Comparison of ENCODE assay signal across 44 cellular contexts in genomic region chr20:22619806-22620205, GRCh38. TPM values are rescaled to one million over a fixed set of nuclear protein-coding genes. Genes with fewer than 3 reads are reported as not detected.
"Had no signal": no experiment of that assay in that cellular context is flagged by ENCODE, and none has a peak within 500 bp of the region (broad histone marks: within the 10 kb centered on the region; RNA-seq: fewer than 3 reads in every experiment).

No MANE protein-coding gene starts in this region.

- H3K27ac Mint-ChIP-seq: activated CD4-positive, alpha-beta memory T cell treated with anti-CD3 and anti-CD28 coated beads for 36 hours; activated CD4-positive, alpha-beta T cell treated with anti-CD3 and anti-CD28 coated beads, Interleukin-2, amount 10 ng/mL, durations not matched to agents 24 days and 14 days; activated naive CD4-positive, alpha-beta T cell treated with anti-CD3 and anti-CD28 coated beads, Interleukin-2, amount 10 ng/mL, durations not matched to agents 7 days and 5 days; activated naive CD8-positive, alpha-beta T cell treated with anti-CD3 and anti-CD28 coated beads, Interleukin-2, amount 10 ng/mL, durations not matched to agents 7 days and 5 days; activated T-cell treated with anti-CD3 and anti-CD28 coated beads, Interleukin-2, amount 50 U/mL, for 24 hours; brain; natural killer cell treated with Interleukin-12 subunit alpha and Interleukin-12 subunit beta and Interleukin-15 and Interleukin-18, amount 100 ng/mL, for 72 hours; stimulated activated memory B cell treated with anti-CD40 and anti-IgM and Interleukin-4, amounts not matched to agents 10 μg/mL and 1 μg/mL and 100 μg/mL, for 72 hours; T-helper 1 cell treated with Interleukin-12 subunit alpha and Interleukin-12 subunit beta and Interleukin-4 antibody, amounts not matched to agents 30 μg/mL and 1 μg/mL, for 36 hours; type B pancreatic cell had no signal

- H3K4me1 Mint-ChIP-seq: activated CD4-positive, alpha-beta T cell treated with anti-CD3 and anti-CD28 coated beads, Interleukin-2, amount 10 ng/mL, durations not matched to agents 24 days and 14 days; activated naive CD4-positive, alpha-beta T cell treated with anti-CD3 and anti-CD28 coated beads, Interleukin-2, amount 10 ng/mL, durations not matched to agents 7 days and 5 days; activated naive CD8-positive, alpha-beta T cell treated with anti-CD3 and anti-CD28 coated beads, Interleukin-2, amount 10 ng/mL, durations not matched to agents 7 days and 5 days; brain; stimulated activated memory B cell treated with anti-CD40 and anti-IgM and Interleukin-4, amounts not matched to agents 10 μg/mL and 1 μg/mL and 100 μg/mL, for 72 hours; stimulated activated naive CD8-positive, alpha-beta T cell treated with anti-CD3 and anti-CD28 coated beads, Interleukin-15, amount 100 ng/mL, for 72 hours had no signal

- H3K9me3 Mint-ChIP-seq: activated CD4-positive, alpha-beta T cell treated with anti-CD3 and anti-CD28 coated beads, Interleukin-2, amount 10 ng/mL, durations not matched to agents 24 days and 14 days; activated naive CD4-positive, alpha-beta T cell treated with anti-CD3 and anti-CD28 coated beads, Interleukin-2, amount 10 ng/mL, durations not matched to agents 7 days and 5 days; activated naive CD8-positive, alpha-beta T cell treated with anti-CD3 and anti-CD28 coated beads, Interleukin-2, amount 10 ng/mL, durations not matched to agents 7 days and 5 days; activated T-cell treated with anti-CD3 and anti-CD28 coated beads, Interleukin-2, amount 50 U/mL, for 24 hours; brain; stimulated activated memory B cell treated with anti-CD40 and anti-IgM and Interleukin-4, amounts not matched to agents 10 μg/mL and 1 μg/mL and 100 μg/mL, for 72 hours; T-helper 1 cell treated with Interleukin-12 subunit alpha and Interleukin-12 subunit beta and Interleukin-4 antibody, amounts not matched to agents 30 μg/mL and 1 μg/mL, for 36 hours; type B pancreatic cell had no signal

- H3K27ac ChIP-seq: ascending aorta, cardiac muscle cell, colonic mucosa, dorsolateral prefrontal cortex, gastroesophageal sphincter, uterus, WERI-Rb-1 had no signal

- H3K27me3 Mint-ChIP-seq: activated CD4-positive, alpha-beta memory T cell treated with anti-CD3 and anti-CD28 coated beads for 36 hours; activated CD4-positive, alpha-beta T cell treated with anti-CD3 and anti-CD28 coated beads, Interleukin-2, amount 10 ng/mL, durations not matched to agents 24 days and 14 days; activated naive CD4-positive, alpha-beta T cell treated with anti-CD3 and anti-CD28 coated beads, Interleukin-2, amount 10 ng/mL, durations not matched to agents 7 days and 5 days; activated T-cell treated with anti-CD3 and anti-CD28 coated beads, Interleukin-2, amount 50 U/mL, for 24 hours; stimulated activated memory B cell treated with anti-CD40 and anti-IgM and Interleukin-4, amounts not matched to agents 10 μg/mL and 1 μg/mL and 100 μg/mL, for 72 hours; stimulated activated naive CD8-positive, alpha-beta T cell treated with anti-CD3 and anti-CD28 coated beads, Interleukin-15, amount 100 ng/mL, for 72 hours had no signal

- FAIRE-seq: keratinocyte, small intestine, TTC549 had no signal

- H3K4me3 Mint-ChIP-seq: activated CD4-positive, alpha-beta memory T cell treated with anti-CD3 and anti-CD28 coated beads for 36 hours; activated CD4-positive, alpha-beta T cell treated with anti-CD3 and anti-CD28 coated beads, Interleukin-2, amount 10 ng/mL, durations not matched to agents 24 days and 14 days; activated naive CD4-positive, alpha-beta T cell treated with anti-CD3 and anti-CD28 coated beads, Interleukin-2, amount 10 ng/mL, durations not matched to agents 7 days and 5 days; activated naive CD8-positive, alpha-beta T cell treated with anti-CD3 and anti-CD28 coated beads, Interleukin-2, amount 10 ng/mL, durations not matched to agents 7 days and 5 days; activated T-cell treated with anti-CD3 and anti-CD28 coated beads, Interleukin-2, amount 50 U/mL, for 24 hours; brain; natural killer cell treated with Interleukin-12 subunit alpha and Interleukin-12 subunit beta and Interleukin-15 and Interleukin-18, amount 100 ng/mL, for 72 hours; stimulated activated memory B cell treated with anti-CD40 and anti-IgM and Interleukin-4, amounts not matched to agents 10 μg/mL and 1 μg/mL and 100 μg/mL, for 72 hours; stimulated activated naive CD8-positive, alpha-beta T cell treated with anti-CD3 and anti-CD28 coated beads, Interleukin-15, amount 100 ng/mL, for 72 hours; T-helper 1 cell treated with Interleukin-12 subunit alpha and Interleukin-12 subunit beta and Interleukin-4 antibody, amounts not matched to agents 30 μg/mL and 1 μg/mL, for 36 hours; type B pancreatic cell had no signal

- H3K36me3 ChIP-seq: ascending aorta, cardiac muscle cell, colonic mucosa, gastroesophageal sphincter, uterus, WERI-Rb-1 had no signal

- DNase-seq: activated CD4-positive, alpha-beta memory T cell treated with anti-CD3 and anti-CD28 coated beads for 36 hours; activated CD4-positive, alpha-beta T cell treated with anti-CD3 and anti-CD28 coated beads, Interleukin-2, amount 10 ng/mL, durations not matched to agents 24 days and 14 days; activated CD4-positive, CD25-positive, alpha-beta regulatory T cell treated with anti-CD3 and anti-CD28 coated beads, Interleukin-2, amount 50 U/mL, for 72 hours; activated CD8-positive, alpha-beta memory T cell treated with anti-CD3 and anti-CD28 coated beads, Interleukin-2, amount 50 U/mL, for 48 hours; activated gamma-delta T cell; activated naive CD4-positive, alpha-beta T cell treated with anti-CD3 and anti-CD28 coated beads, Interleukin-2, amount 10 ng/mL, durations not matched to agents 7 days and 5 days; activated naive CD8-positive, alpha-beta T cell treated with anti-CD3 and anti-CD28 coated beads, Interleukin-2, amount 10 ng/mL, durations not matched to agents 7 days and 5 days; activated T-cell treated with anti-CD3 and anti-CD28 coated beads, Interleukin-2, amount 50 U/mL, for 24 hours; cerebellar nuclear complex; colonic mucosa; dorsolateral prefrontal cortex; effector memory CD4-positive, alpha-beta T cell; erythroblast; hippocampal formation; left cardiac atrium; left ventricle myocardium superior; mucosa of descending colon; small intestine; stimulated activated CD4-positive, alpha-beta T cell treated with anti-CD3 and anti-CD28 coated beads, Interleukin-1b, Interleukin-23, amount 100 ng/mL, for 48 hours; stimulated activated CD4-positive, alpha-beta T cell treated with anti-CD3 and anti-CD28 coated beads, Interleukin-4, amount 100 ng/mL, for 4 hours; stimulated activated CD8-positive, alpha-beta memory T cell treated with anti-CD3 and anti-CD28 coated beads, Interleukin-4, amount 100 ng/mL, for 48 hours; stimulated activated naive CD8-positive, alpha-beta T cell treated with anti-CD3 and anti-CD28 coated beads, Interleukin-15, amount 100 ng/mL, for 72 hours; substantia nigra; T-helper 9 cell; uterus; WERI-Rb-1 had no signal

- H3K9me3 ChIP-seq: ascending aorta, colonic mucosa, gastroesophageal sphincter, mucosa of descending colon, uterus had no signal

- ATAC-seq: gastroesophageal sphincter; left cardiac atrium; left ventricle myocardium superior; mucosa of descending colon; natural killer cell treated with Interleukin-12 subunit alpha and Interleukin-12 subunit beta and Interleukin-15 and Interleukin-18, amount 100 ng/mL, for 72 hours; sciatic nerve; stimulated activated memory B cell treated with anti-CD40 and anti-IgM and Interleukin-4, amounts not matched to agents 10 μg/mL and 1 μg/mL and 100 μg/mL, for 72 hours; stimulated activated naive CD8-positive, alpha-beta T cell treated with anti-CD3 and anti-CD28 coated beads, Interleukin-15, amount 100 ng/mL, for 72 hours had no signal

- H3K27me3 ChIP-seq: ascending aorta, cardiac muscle cell, colonic mucosa had no signal

- H3K36me3 Mint-ChIP-seq: activated CD4-positive, alpha-beta memory T cell treated with anti-CD3 and anti-CD28 coated beads for 36 hours; activated naive CD4-positive, alpha-beta T cell treated with anti-CD3 and anti-CD28 coated beads, Interleukin-2, amount 10 ng/mL, durations not matched to agents 7 days and 5 days; activated naive CD8-positive, alpha-beta T cell treated with anti-CD3 and anti-CD28 coated beads, Interleukin-2, amount 10 ng/mL, durations not matched to agents 7 days and 5 days; brain; natural killer cell treated with Interleukin-12 subunit alpha and Interleukin-12 subunit beta and Interleukin-15 and Interleukin-18, amount 100 ng/mL, for 72 hours; stimulated activated memory B cell treated with anti-CD40 and anti-IgM and Interleukin-4, amounts not matched to agents 10 μg/mL and 1 μg/mL and 100 μg/mL, for 72 hours; type B pancreatic cell had no signal

- H3K4me1 ChIP-seq: ascending aorta, colonic mucosa, gastroesophageal sphincter, uterus had no signal

- H3K4me3 ChIP-seq: ascending aorta, cardiac muscle cell, colonic mucosa, dorsolateral prefrontal cortex, gastroesophageal sphincter, mucosa of descending colon, uterus had no signal

RNA-seq across cellular contexts. Expression of gene FOXA2, which starts 35.4 kb away (rescaled TPM):
- total RNA-seq: activated CD4-positive, alpha-beta memory T cell treated with anti-CD3 and anti-CD28 coated beads for 36 hours; activated CD4-positive, alpha-beta T cell treated with anti-CD3 and anti-CD28 coated beads, Interleukin-2, amount 10 ng/mL, durations not matched to agents 24 days and 14 days; activated naive CD8-positive, alpha-beta T cell treated with anti-CD3 and anti-CD28 coated beads, Interleukin-2, amount 10 ng/mL, durations not matched to agents 7 days and 5 days; ascending aorta; dorsolateral prefrontal cortex; fibroblast of lung; fibroblast of villous mesenchyme; gastroesophageal sphincter; left cardiac atrium; left ventricle myocardium superior; lung microvascular endothelial cell; mesenteric fat pad; myocyte; natural killer cell treated with Interleukin-12 subunit alpha and Interleukin-12 subunit beta and Interleukin-15 and Interleukin-18, amount 100 ng/mL, for 72 hours; osteoblast; posterior vena cava; sciatic nerve had no signal
- polyA plus RNA-seq: cardiac muscle cell, fibroblast of lung had no signal
